In genomic region chr1:32137111-32137510, GRCh38 we compare ENCODE assay signal across 19 cellular contexts. TPM values are rescaled to one million over a fixed set of nuclear protein-coding genes. Genes with fewer than 3 reads are reported as not detected.
DNase-seq lines count a peak whose midpoint lies in the region; ATAC-seq and TF ChIP-seq lines count a peak whose summit lies in the region.
"Had no signal": no experiment of that assay in that cellular context is flagged by ENCODE, and none has a peak within 500 bp of the region (broad histone marks: within the 10 kb centered on the region; RNA-seq: fewer than 3 reads in every experiment).

No MANE protein-coding gene starts in this region.

- peaks cover 36% of the 10 kb centered on the region for H3K36me3 Mint-ChIP-seq in CD4-positive, alpha-beta T cell (ENCODE audit: low read depth)
- peaks cover 2% of the 10 kb centered on the region for H3K36me3 Mint-ChIP-seq in T-helper 17 cell (ENCODE audit: low read depth)
- peaks cover 37% of the 10 kb centered on the region for H3K36me3 Mint-ChIP-seq in effector memory CD8-positive, alpha-beta T cell (ENCODE audit: insufficient read depth)
- H3K36me3 Mint-ChIP-seq in stimulated activated effector memory CD8-positive, alpha-beta T cell treated with anti-CD3 and anti-CD28 coated beads, Interleukin-12 subunit alpha, Interleukin-12 subunit beta, amount 100 ng/mL, for 72 hours: peaks cover 28% of the 10 kb centered on the region
- H3K36me3 Mint-ChIP-seq in progenitor cell of endocrine pancreas (ENCODE audit: insufficient read depth): peaks cover 2% of the 10 kb centered on the region

- no peak for TF ChIP-seq CTCF in CD4-positive, alpha-beta T cell (IDR thresholded peaks at IDR 0.05)
- TF ChIP-seq CTCF in brain microvascular endothelial cell (IDR thresholded peaks at IDR 0.05; ENCODE audit: low read depth, low read length, missing control alignments) (no peak), progenitor cell of endocrine pancreas (IDR thresholded peaks at IDR 0.05; ENCODE audit: unreplicated experiment) (no peak)

- no peak overlapping the region for H3K27ac ChIP-seq in CD4-positive, alpha-beta T cell (ENCODE audit: low read depth, low read length)
- H3K27ac ChIP-seq in brain microvascular endothelial cell: no peak overlapping the region

- DNase-seq in CD4-positive, alpha-beta T cell: no peak
- DNase-seq in T-helper 17 cell (no peak), brain microvascular endothelial cell (no peak), progenitor cell of endocrine pancreas (ENCODE audit: low spot score, unreplicated experiment) (no peak)
- no peak for DNase-seq in effector memory CD8-positive, alpha-beta T cell
- no peak for DNase-seq in stimulated activated effector memory CD8-positive, alpha-beta T cell treated with anti-CD3 and anti-CD28 coated beads, Interleukin-12 subunit alpha, Interleukin-12 subunit beta, amount 100 ng/mL, for 72 hours (ENCODE audit: low spot score in 2 of 2)
- DNase-seq: C1 segment of cervical spinal cord; Caco-2; CD8-positive, alpha-beta T cell; DMS 273 treated with DMSO at 0.1 percent for 48 hours; DMS79; EL; GDM1; H9 had no signal

- H3K9me3 Mint-ChIP-seq in CD4-positive, alpha-beta T cell: no peaks in the 10 kb centered on the region
- H3K9me3 Mint-ChIP-seq in effector memory CD8-positive, alpha-beta T cell: no peaks in the 10 kb centered on the region
- H3K9me3 Mint-ChIP-seq in stimulated activated effector memory CD8-positive, alpha-beta T cell treated with anti-CD3 and anti-CD28 coated beads, Interleukin-12 subunit alpha, Interleukin-12 subunit beta, amount 100 ng/mL, for 72 hours: no peaks in the 10 kb centered on the region
- no peaks in the 10 kb centered on the region for H3K9me3 Mint-ChIP-seq in progenitor cell of endocrine pancreas (ENCODE audit: low read depth)
- H3K9me3 Mint-ChIP-seq: CD8-positive, alpha-beta T cell; GM23338; H9 had no signal

- peaks cover 59% of the 10 kb centered on the region for H3K4me1 Mint-ChIP-seq in CD4-positive, alpha-beta T cell (ENCODE audit: low read depth)
- H3K4me1 Mint-ChIP-seq in T-helper 17 cell (peaks cover 37% of the 10 kb centered on the region), progenitor cell of endocrine pancreas (ENCODE audit: low read depth) (peaks cover 10% of the 10 kb centered on the region)
- H3K4me1 Mint-ChIP-seq in effector memory CD8-positive, alpha-beta T cell (ENCODE audit: low read depth in 2 of 2): peaks cover 28 to 57% of the 10 kb centered on the region in 2 donors
- H3K4me1 Mint-ChIP-seq in stimulated activated effector memory CD8-positive, alpha-beta T cell treated with anti-CD3 and anti-CD28 coated beads, Interleukin-12 subunit alpha, Interleukin-12 subunit beta, amount 100 ng/mL, for 72 hours: peaks cover 44% of the 10 kb centered on the region

- intact Hi-C loops in CD4-positive, alpha-beta T cell (cut with DNase I, micrococcal nuclease): no loop called here

- H3K4me3 ChIP-seq in brain microvascular endothelial cell (ENCODE audit: low read depth, low read length): no peak overlapping the region
- H3K4me3 ChIP-seq: GM12878, GM23338 had no signal

- peak overlapping the region; percentile 28 for H3K27ac Mint-ChIP-seq in CD4-positive, alpha-beta T cell
- peak overlapping the region; percentile 79 for H3K27ac Mint-ChIP-seq in T-helper 17 cell
- H3K27ac Mint-ChIP-seq in effector memory CD8-positive, alpha-beta T cell: peak overlapping the region; percentile 56 to 60
- peak overlapping the region; percentile 55 for H3K27ac Mint-ChIP-seq in stimulated activated effector memory CD8-positive, alpha-beta T cell treated with anti-CD3 and anti-CD28 coated beads, Interleukin-12 subunit alpha, Interleukin-12 subunit beta, amount 100 ng/mL, for 72 hours
- H3K27ac Mint-ChIP-seq in progenitor cell of endocrine pancreas: no peak overlapping the region
- H3K27ac Mint-ChIP-seq: CD8-positive, alpha-beta T cell; GM23338; H9 had no signal

- H3K9me3 ChIP-seq in CD4-positive, alpha-beta T cell (ENCODE audit: control insufficient read depth, low read length): no peaks in the 10 kb centered on the region
- no peaks in the 10 kb centered on the region for H3K9me3 ChIP-seq in T-helper 17 cell (ENCODE audit: control insufficient read depth, low read length, poor library complexity, severe bottlenecking)
- H3K9me3 ChIP-seq: Caco-2 had no signal

- CTCF ChIA-PET in CD4-positive, alpha-beta T cell (lab: Charles Lee): no interaction called here

- in situ Hi-C loops in brain microvascular endothelial cell (cut with HindIII; ENCODE audit: low pct_ligation_motif_present, low sequenced_read_pairs): no loop called here

- H3K27me3 ChIP-seq in CD4-positive, alpha-beta T cell (ENCODE audit: control insufficient read depth, insufficient read depth, low read length): no peaks in the 10 kb centered on the region
- H3K27me3 ChIP-seq in brain microvascular endothelial cell (replicated peaks): no peaks in the 10 kb centered on the region

- no peak overlapping the region for H3K4me3 Mint-ChIP-seq in CD4-positive, alpha-beta T cell
- no peak overlapping the region for H3K4me3 Mint-ChIP-seq in T-helper 17 cell
- no peak overlapping the region for H3K4me3 Mint-ChIP-seq in effector memory CD8-positive, alpha-beta T cell
- no peak overlapping the region for H3K4me3 Mint-ChIP-seq in stimulated activated effector memory CD8-positive, alpha-beta T cell treated with anti-CD3 and anti-CD28 coated beads, Interleukin-12 subunit alpha, Interleukin-12 subunit beta, amount 100 ng/mL, for 72 hours
- no peak overlapping the region for H3K4me3 Mint-ChIP-seq in progenitor cell of endocrine pancreas (ENCODE audit: low read depth)
- H3K4me3 Mint-ChIP-seq: CD8-positive, alpha-beta T cell; GM23338; H9 had no signal

- POLR2A ChIA-PET in CD4-positive, alpha-beta T cell (lab: Charles Lee): no interaction called here

- no peaks in the 10 kb centered on the region for H3K27me3 Mint-ChIP-seq in CD4-positive, alpha-beta T cell
- no peaks in the 10 kb centered on the region for H3K27me3 Mint-ChIP-seq in T-helper 17 cell
- no peaks in the 10 kb centered on the region for H3K27me3 Mint-ChIP-seq in effector memory CD8-positive, alpha-beta T cell
- no peaks in the 10 kb centered on the region for H3K27me3 Mint-ChIP-seq in progenitor cell of endocrine pancreas

- H3K36me3 ChIP-seq in brain microvascular endothelial cell (replicated peaks): peaks cover 2% of the 10 kb centered on the region

- ATAC-seq in CD4-positive, alpha-beta T cell (ENCODE audit: poor library complexity): no peak
- ATAC-seq in T-helper 17 cell (no peak), GM19397 (IDR thresholded peaks at IDR 0.05; ENCODE audit: unreplicated experiment) (no peak), HG02970 (IDR thresholded peaks at IDR 0.05; ENCODE audit: low FRiP score, unreplicated experiment) (no peak)
- ATAC-seq in effector memory CD8-positive, alpha-beta T cell (replicated peaks): no peak
- ATAC-seq in stimulated activated effector memory CD8-positive, alpha-beta T cell treated with anti-CD3 and anti-CD28 coated beads, Interleukin-12 subunit alpha, Interleukin-12 subunit beta, amount 100 ng/mL, for 72 hours: no peak
- ATAC-seq: CD8-positive, alpha-beta T cell; GM12878; GM23338; HCT116 had no signal

RNA-seq across cellular contexts. Expression of gene KPNA6, which starts 29.3 kb away (rescaled TPM):
- 10 to 100 TPM; 47.1 to 47.8 TPM for total RNA-seq in CD4-positive, alpha-beta T cell
- total RNA-seq in T-helper 17 cell (10 to 100 TPM; 39.8 to 57.6 TPM), progenitor cell of endocrine pancreas (67.0 and 68.4 TPM in 2 replicates)

RNA-seq across cellular contexts. Expression of gene TXLNA, which starts 42.4 kb away (rescaled TPM):
- total RNA-seq in CD4-positive, alpha-beta T cell: 1 to 10 TPM; 6.3 to 6.4 TPM
- total RNA-seq in T-helper 17 cell (10 to 100 TPM; 22.9 to 24.6 TPM), progenitor cell of endocrine pancreas (55.2 and 55.6 TPM in 2 replicates)
